ENCODE assay signal across 1 cellular context in the genomic region with DNA sequence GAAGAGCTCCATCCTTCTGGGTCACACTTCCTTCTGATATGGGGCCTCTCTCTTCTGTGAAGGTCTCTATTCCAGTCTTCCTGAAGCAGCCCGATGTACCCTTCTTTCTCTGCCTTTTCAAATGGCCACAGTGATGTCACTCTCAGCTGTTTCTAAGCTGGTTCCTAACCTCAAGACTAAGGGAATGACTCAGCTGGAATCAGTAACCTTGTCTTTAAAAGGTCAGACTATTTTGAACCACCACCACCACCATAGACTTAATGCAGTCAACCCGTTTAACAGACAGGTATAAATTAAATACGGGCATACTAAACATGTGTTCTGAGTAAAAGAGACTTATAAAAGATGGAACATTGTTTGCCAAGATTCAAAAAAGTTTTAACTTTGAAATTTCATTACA.
TF ChIP-seq lines count a peak whose summit lies in the region.

No MANE protein-coding gene starts in this region.

TF ChIP-seq in GM12878, 131 proteins besides CTCF, POLR2A, EP300 and RAD21 (continued from another document):
- TF ChIP-seq, protein P1, sequence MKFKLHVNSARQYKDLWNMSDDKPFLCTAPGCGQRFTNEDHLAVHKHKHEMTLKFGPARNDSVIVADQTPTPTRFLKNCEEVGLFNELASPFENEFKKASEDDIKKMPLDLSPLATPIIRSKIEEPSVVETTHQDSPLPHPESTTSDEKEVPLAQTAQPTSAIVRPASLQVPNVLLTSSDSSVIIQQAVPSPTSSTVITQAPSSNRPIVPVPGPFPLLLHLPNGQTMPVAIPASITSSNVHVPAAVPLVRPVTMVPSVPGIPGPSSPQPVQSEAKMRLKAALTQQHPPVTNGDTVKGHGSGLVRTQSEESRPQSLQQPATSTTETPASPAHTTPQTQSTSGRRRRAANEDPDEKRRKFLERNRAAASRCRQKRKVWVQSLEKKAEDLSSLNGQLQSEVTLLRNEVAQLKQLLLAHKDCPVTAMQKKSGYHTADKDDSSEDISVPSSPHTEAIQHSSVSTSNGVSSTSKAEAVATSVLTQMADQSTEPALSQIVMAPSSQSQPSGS (IDR thresholded peaks at IDR 0.05; ENCODE audit: low read length): peak; percentile 95
- TF ChIP-seq DPF2 (IDR thresholded peaks at IDR 0.05): 0 out of 2 replicates have a peak, but pooled peaks have one; percentile 25
- TF ChIP-seq CBX5 (IDR thresholded peaks at IDR 0.05; ENCODE audit: low read depth): no peak
- 0 out of 4 replicates have a peak, but pooled peaks of 1 of the 2 experiments have one; percentile 19 for TF ChIP-seq IKZF2 (IDR thresholded peaks at IDR 0.05)
- peak in 1 of 2 experiments; percentile 57; a peak in 1 of 4 replicates for TF ChIP-seq ETV6 (conservative IDR thresholded peaks at IDR 0.05 in 1 of 2, IDR thresholded peaks at IDR 0.05 in 1 of 2; ENCODE audit: borderline replicate concordance in 1 of 2, low read depth in 1 of 2)
- 0 out of 2 replicates have a peak, but pooled peaks have one; percentile 66 for TF ChIP-seq TCF12 (IDR thresholded peaks at IDR 0.05; ENCODE audit: low read depth, low read length)
- TF ChIP-seq SIN3A (IDR thresholded peaks at IDR 0.05; ENCODE audit: low read depth, low read length): no peak
- no peak for TF ChIP-seq ZSCAN29 (IDR thresholded peaks at IDR 0.05)
- TF ChIP-seq, protein P2, sequence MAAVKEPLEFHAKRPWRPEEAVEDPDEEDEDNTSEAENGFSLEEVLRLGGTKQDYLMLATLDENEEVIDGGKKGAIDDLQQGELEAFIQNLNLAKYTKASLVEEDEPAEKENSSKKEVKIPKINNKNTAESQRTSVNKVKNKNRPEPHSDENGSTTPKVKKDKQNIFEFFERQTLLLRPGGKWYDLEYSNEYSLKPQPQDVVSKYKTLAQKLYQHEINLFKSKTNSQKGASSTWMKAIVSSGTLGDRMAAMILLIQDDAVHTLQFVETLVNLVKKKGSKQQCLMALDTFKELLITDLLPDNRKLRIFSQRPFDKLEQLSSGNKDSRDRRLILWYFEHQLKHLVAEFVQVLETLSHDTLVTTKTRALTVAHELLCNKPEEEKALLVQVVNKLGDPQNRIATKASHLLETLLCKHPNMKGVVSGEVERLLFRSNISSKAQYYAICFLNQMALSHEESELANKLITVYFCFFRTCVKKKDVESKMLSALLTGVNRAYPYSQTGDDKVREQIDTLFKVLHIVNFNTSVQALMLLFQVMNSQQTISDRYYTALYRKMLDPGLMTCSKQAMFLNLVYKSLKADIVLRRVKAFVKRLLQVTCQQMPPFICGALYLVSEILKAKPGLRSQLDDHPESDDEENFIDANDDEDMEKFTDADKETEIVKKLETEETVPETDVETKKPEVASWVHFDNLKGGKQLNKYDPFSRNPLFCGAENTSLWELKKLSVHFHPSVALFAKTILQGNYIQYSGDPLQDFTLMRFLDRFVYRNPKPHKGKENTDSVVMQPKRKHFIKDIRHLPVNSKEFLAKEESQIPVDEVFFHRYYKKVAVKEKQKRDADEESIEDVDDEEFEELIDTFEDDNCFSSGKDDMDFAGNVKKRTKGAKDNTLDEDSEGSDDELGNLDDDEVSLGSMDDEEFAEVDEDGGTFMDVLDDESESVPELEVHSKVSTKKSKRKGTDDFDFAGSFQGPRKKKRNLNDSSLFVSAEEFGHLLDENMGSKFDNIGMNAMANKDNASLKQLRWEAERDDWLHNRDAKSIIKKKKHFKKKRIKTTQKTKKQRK (IDR thresholded peaks at IDR 0.05; ENCODE audit: low read depth, low read length): no peak
- 0 out of 2 replicates have a peak, but pooled peaks have one; percentile 27 for TF ChIP-seq IKZF1 (conservative IDR thresholded peaks at IDR 0.05)
- TF ChIP-seq CHD4 (IDR thresholded peaks at IDR 0.05): no peak
- TF ChIP-seq FOXM1 (IDR thresholded peaks at IDR 0.05; ENCODE audit: low read depth, low read length): peak; percentile 52; the same call in 1 of the 2 replicates
- TF ChIP-seq SRF (IDR thresholded peaks at IDR 0.05; ENCODE audit: low read depth in 2 of 2, low read length in 2 of 2): 0 out of 4 replicates have a peak, but pooled peaks of 1 of the 2 experiments have one; percentile 19
- no peak for TF ChIP-seq WRNIP1 (IDR thresholded peaks at IDR 0.05; ENCODE audit: borderline replicate concordance, low read depth, low read length)
- TF ChIP-seq ESRRA (IDR thresholded peaks at IDR 0.05; ENCODE audit: low read length): no peak
- no peak for TF ChIP-seq RBBP5 (conservative IDR thresholded peaks at IDR 0.05)
- TF ChIP-seq, protein P3, sequence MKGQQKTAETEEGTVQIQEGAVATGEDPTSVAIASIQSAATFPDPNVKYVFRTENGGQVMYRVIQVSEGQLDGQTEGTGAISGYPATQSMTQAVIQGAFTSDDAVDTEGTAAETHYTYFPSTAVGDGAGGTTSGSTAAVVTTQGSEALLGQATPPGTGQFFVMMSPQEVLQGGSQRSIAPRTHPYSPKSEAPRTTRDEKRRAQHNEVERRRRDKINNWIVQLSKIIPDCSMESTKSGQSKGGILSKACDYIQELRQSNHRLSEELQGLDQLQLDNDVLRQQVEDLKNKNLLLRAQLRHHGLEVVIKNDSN (IDR thresholded peaks at IDR 0.05; ENCODE audit: borderline replicate concordance, extremely low read length, insufficient read depth, low read depth, low read length): no peak
- no peak for TF ChIP-seq SMAD5 (IDR thresholded peaks at IDR 0.05; ENCODE audit: low read depth)
- TF ChIP-seq CBFB (IDR thresholded peaks at IDR 0.05; ENCODE audit: low read depth): 0 out of 2 replicates have a peak, but pooled peaks have one; percentile 32
- TF ChIP-seq JUNB (IDR thresholded peaks at IDR 0.05): peak; percentile 88
- peak; percentile 62; the same call in 1 of the 2 replicates for TF ChIP-seq BCL11A (IDR thresholded peaks at IDR 0.05; ENCODE audit: low read depth, low read length)
TF ChIP-seq in GM12878: peak in this region for 19.
